In the genomic region with DNA sequence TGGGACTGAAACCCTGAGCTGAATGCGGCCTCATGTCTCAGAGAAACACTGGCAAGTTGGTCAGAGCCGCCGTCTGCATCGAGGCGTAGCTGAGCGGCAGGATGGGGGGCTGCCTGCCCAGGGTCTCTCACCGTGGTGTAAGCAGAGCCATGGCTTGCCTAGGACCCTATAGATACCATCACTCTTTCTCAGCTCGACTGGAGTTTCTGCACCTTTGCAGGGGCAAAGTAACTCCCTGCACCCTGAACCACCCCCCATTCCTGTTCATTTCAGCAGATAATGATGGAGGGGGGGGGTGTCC, we compare ENCODE assay signal across 26 cellular contexts. TPM values are rescaled to one million over a fixed set of nuclear protein-coding genes. Genes with fewer than 3 reads are reported as not detected.
"Had no signal": no experiment of that assay in that cellular context is flagged by ENCODE, and none has a peak within 500 bp of the region (broad histone marks: within the 10 kb centered on the region; RNA-seq: fewer than 3 reads in every experiment).

No MANE protein-coding gene starts in this region.

- H3K36me3 ChIP-seq: breast epithelium had no signal

- H3K4me3 Mint-ChIP-seq: activated CD4-positive, alpha-beta T cell treated with anti-CD3 and anti-CD28 coated beads, Interleukin-2, amount 10 ng/mL, durations not matched to agents 7 days and 5 days; activated T-cell treated with anti-CD3 and anti-CD28 coated beads, Interleukin-2, amount 50 U/mL, for 24 hours; immature natural killer cell; memory B cell; stimulated activated memory B cell treated with anti-CD40 and anti-IgM and Interleukin-4, amounts not matched to agents 10 μg/mL and 1 μg/mL and 100 μg/mL, for 72 hours had no signal

- H3K27ac Mint-ChIP-seq: activated CD4-positive, alpha-beta T cell treated with anti-CD3 and anti-CD28 coated beads, Interleukin-2, amount 10 ng/mL, durations not matched to agents 7 days and 5 days; immature natural killer cell; memory B cell; natural killer cell treated with Interleukin-12 subunit alpha and Interleukin-12 subunit beta and Interleukin-15 and Interleukin-18, amount 100 ng/mL, for 72 hours; stimulated activated memory B cell treated with anti-CD40 and anti-IgM and Interleukin-4, amounts not matched to agents 10 μg/mL and 1 μg/mL and 100 μg/mL, for 72 hours had no signal

- H3K4me1 Mint-ChIP-seq: immature natural killer cell had no signal

- H3K27me3 ChIP-seq: breast epithelium, heart left ventricle, stomach, tibial artery had no signal

- H3K4me1 ChIP-seq: breast epithelium had no signal

- H3K9me3 Mint-ChIP-seq: activated CD4-positive, alpha-beta T cell treated with anti-CD3 and anti-CD28 coated beads, Interleukin-2, amount 10 ng/mL, durations not matched to agents 7 days and 5 days; activated T-cell treated with anti-CD3 and anti-CD28 coated beads, Interleukin-2, amount 50 U/mL, for 24 hours; memory B cell; natural killer cell treated with Interleukin-12 subunit alpha and Interleukin-12 subunit beta and Interleukin-15 and Interleukin-18, amount 100 ng/mL, for 72 hours; stimulated activated memory B cell treated with anti-CD40 and anti-IgM and Interleukin-4, amounts not matched to agents 10 μg/mL and 1 μg/mL and 100 μg/mL, for 72 hours had no signal

- H3K27ac ChIP-seq: breast epithelium, heart left ventricle, skin epidermis, stomach had no signal

- H3K9me3 ChIP-seq: breast epithelium, heart left ventricle, stomach, tibial artery had no signal

- ATAC-seq: heart left ventricle; left colon; sciatic nerve; SK-N-SH treated with all-trans-retinoic acid at 6 μM for 48 hours; stimulated activated memory B cell treated with anti-CD40 and anti-IgM and Interleukin-4, amounts not matched to agents 10 μg/mL and 1 μg/mL and 100 μg/mL, for 72 hours had no signal

- H3K4me3 ChIP-seq: breast epithelium, heart left ventricle, skin epidermis, stomach, tibial artery had no signal

- H3K36me3 Mint-ChIP-seq: immature natural killer cell; memory B cell; natural killer cell treated with Interleukin-12 subunit alpha and Interleukin-12 subunit beta and Interleukin-15 and Interleukin-18, amount 100 ng/mL, for 72 hours; stimulated activated memory B cell treated with anti-CD40 and anti-IgM and Interleukin-4, amounts not matched to agents 10 μg/mL and 1 μg/mL and 100 μg/mL, for 72 hours had no signal

- DNase-seq: activated CD4-positive, alpha-beta T cell treated with anti-CD3 and anti-CD28 coated beads, Interleukin-2, amount 10 ng/mL, durations not matched to agents 7 days and 5 days; activated CD4-positive, CD25-positive, alpha-beta regulatory T cell treated with anti-CD3 and anti-CD28 coated beads, Interleukin-2, amount 50 U/mL, for 72 hours; activated gamma-delta T cell treated with Interleukin-2 at 50 U/mL for 16 hours; activated naive CD4-positive, alpha-beta T cell treated with anti-CD3 and anti-CD28 coated beads, Interleukin-2, amount 50 U/mL, for 16 hours; activated T-cell treated with anti-CD3 and anti-CD28 coated beads, Interleukin-2, amount 50 U/mL, for 24 hours; amniotic stem cell; central memory CD4-positive, alpha-beta T cell; heart left ventricle; hypothalamus; immature natural killer cell; kidney; left colon; stimulated activated CD4-positive, alpha-beta T cell treated with anti-CD3 and anti-CD28 coated beads, Interleukin-12 subunit alpha, Interleukin-12 subunit beta, amount 100 ng/mL, for 4 hours; stimulated activated CD4-positive, alpha-beta T cell treated with anti-CD3 and anti-CD28 coated beads, Interleukin-4, amount 100 ng/mL, for 24 hours; stomach had no signal

RNA-seq across cellular contexts. Expression of gene NR2E3, which starts 28.4 kb away (rescaled TPM):
- total RNA-seq: activated CD4-positive, alpha-beta T cell treated with anti-CD3 and anti-CD28 coated beads, Interleukin-2, amount 10 ng/mL, durations not matched to agents 7 days and 5 days; lower leg skin; mononuclear cell; myocyte; natural killer cell treated with Interleukin-12 subunit alpha and Interleukin-12 subunit beta and Interleukin-15 and Interleukin-18, amount 100 ng/mL, for 72 hours; sciatic nerve had no signal
